9 cellular contexts compared by ENCODE assay signal in the genomic region with DNA sequence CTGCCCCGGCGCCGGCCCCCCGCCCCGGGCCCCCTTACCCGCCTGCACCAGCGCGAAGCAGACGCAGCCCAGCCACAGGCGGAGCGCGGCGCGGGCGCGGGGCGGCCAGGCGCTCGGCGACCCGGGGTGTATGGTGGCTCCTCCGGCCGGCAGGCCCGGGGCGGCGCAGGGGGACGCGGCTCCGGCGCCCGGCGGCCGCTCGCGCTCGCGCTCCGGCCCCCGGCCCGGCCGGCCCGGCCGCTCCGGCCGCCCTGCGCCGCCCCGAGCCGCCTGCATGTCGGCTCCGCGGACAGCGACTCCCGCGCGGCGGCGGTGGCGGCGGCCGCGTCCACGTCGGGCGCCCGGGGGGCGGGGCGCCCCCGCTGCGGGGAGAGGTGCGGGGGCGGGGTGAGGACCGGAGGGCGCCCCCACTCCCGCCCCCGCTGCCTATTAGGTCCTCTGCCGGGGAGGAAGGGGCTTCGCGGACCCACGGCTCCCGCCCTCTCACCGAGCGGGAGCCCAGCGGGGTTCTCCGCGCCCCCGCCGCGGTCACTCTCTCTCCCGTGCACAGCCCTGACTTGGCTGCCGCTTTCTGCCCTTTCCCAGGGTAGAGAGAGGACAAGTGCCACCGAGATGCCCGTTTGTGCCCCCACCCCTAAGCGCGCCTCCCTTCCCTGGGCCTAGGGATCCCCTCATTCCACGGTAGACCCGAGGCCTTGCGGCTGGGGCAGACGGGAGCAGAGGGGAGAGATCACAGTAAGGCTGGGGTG. TPM values are rescaled to one million over a fixed set of nuclear protein-coding genes. Genes with fewer than 3 reads are reported as not detected.
DNase-seq lines count a peak whose midpoint lies in the region; ATAC-seq, FAIRE-seq and TF ChIP-seq lines count a peak whose summit lies in the region.
"Had no signal": no experiment of that assay in that cellular context is flagged by ENCODE, and none has a peak within 500 bp of the region (broad histone marks: within the 10 kb centered on the region; RNA-seq: fewer than 3 reads in every experiment).

A gene (minus strand): TSS at position 298 of the 749 bp plus-strand sequence.

- H3K4me1 Mint-ChIP-seq in astrocyte (ENCODE audit: low read depth, unreplicated experiment): no peaks in the 10 kb centered on the region
- peaks cover 39% of the 10 kb centered on the region for H3K4me1 Mint-ChIP-seq in stimulated activated effector memory CD8-positive, alpha-beta T cell treated with anti-CD3 and anti-CD28 coated beads, Interleukin-12 subunit alpha, Interleukin-12 subunit beta, amount 100 ng/mL, for 72 hours

- peaks cover 5% of the 10 kb centered on the region for H4K20me1 ChIP-seq in astrocyte (ENCODE audit: insufficient read depth, low read length)

- no peak for FAIRE-seq in astrocyte (lab: Jason Lieb, UNC)

- H3K9me3 Mint-ChIP-seq in astrocyte (ENCODE audit: unreplicated experiment): no peaks in the 10 kb centered on the region
- no peaks in the 10 kb centered on the region for H3K9me3 Mint-ChIP-seq in stimulated activated effector memory CD8-positive, alpha-beta T cell treated with anti-CD3 and anti-CD28 coated beads, Interleukin-12 subunit alpha, Interleukin-12 subunit beta, amount 100 ng/mL, for 72 hours

- peaks cover 5% of the 10 kb centered on the region for H3K27me3 ChIP-seq in astrocyte (ENCODE audit: insufficient read depth, low read length)

- peak within 1 kb of the TSS; percentile 47 for H3K27ac Mint-ChIP-seq in astrocyte (ENCODE audit: unreplicated experiment)
- H3K27ac Mint-ChIP-seq in stimulated activated effector memory CD8-positive, alpha-beta T cell treated with anti-CD3 and anti-CD28 coated beads, Interleukin-12 subunit alpha, Interleukin-12 subunit beta, amount 100 ng/mL, for 72 hours: peak within 1 kb of the TSS; percentile 58

- peak within 1 kb of the TSS; percentile 62 for H2AFZ ChIP-seq in astrocyte (ENCODE audit: low read depth, low read length)

- ATAC-seq in stimulated activated effector memory CD8-positive, alpha-beta T cell treated with anti-CD3 and anti-CD28 coated beads, Interleukin-12 subunit alpha, Interleukin-12 subunit beta, amount 100 ng/mL, for 72 hours: peak; percentile 41

- H3K36me3 ChIP-seq in astrocyte (ENCODE audit: insufficient read depth, low read length): no peaks in the 10 kb centered on the region

- peak within 1 kb of the TSS; percentile 55 for H3K4me3 ChIP-seq in astrocyte (ENCODE audit: insufficient read depth, low read depth, low read length)

- H3K4me3 Mint-ChIP-seq in astrocyte (ENCODE audit: unreplicated experiment): peak within 1 kb of the TSS; percentile 76
- peak within 1 kb of the TSS; percentile 68 for H3K4me3 Mint-ChIP-seq in stimulated activated effector memory CD8-positive, alpha-beta T cell treated with anti-CD3 and anti-CD28 coated beads, Interleukin-12 subunit alpha, Interleukin-12 subunit beta, amount 100 ng/mL, for 72 hours

- H3K9me3 ChIP-seq in astrocyte (ENCODE audit: insufficient read depth, low read depth, low read length): no peaks in the 10 kb centered on the region

- H3K27me3 Mint-ChIP-seq in astrocyte (ENCODE audit: low read depth, unreplicated experiment): peaks cover 59% of the 10 kb centered on the region

- H3K27ac ChIP-seq in astrocyte (ENCODE audit: low read depth, low read length): no peak within 1 kb of the TSS

- H3K9ac ChIP-seq in astrocyte (ENCODE audit: low read length): peak within 1 kb of the TSS; percentile 65

- H3K79me2 ChIP-seq in astrocyte (ENCODE audit: insufficient read depth, low read length): no peaks in the 10 kb centered on the region

- peak; percentile 48 for DNase-seq in NCI-H748 (lab: John Stamatoyannopoulos, UW; ENCODE audit: unreplicated experiment)
- DNase-seq in NCI-H748 treated with DMSO at 0.1 percent for 48 hours (lab: John Stamatoyannopoulos, UW): no peak
- no peak for DNase-seq in astrocyte (ENCODE audit: low read depth)
- peak; percentile 83 for DNase-seq in iPS-NIHi11 (ENCODE audit: low spot score)
- DNase-seq in stimulated activated effector memory CD8-positive, alpha-beta T cell treated with anti-CD3 and anti-CD28 coated beads, Interleukin-12 subunit alpha, Interleukin-12 subunit beta, amount 100 ng/mL, for 72 hours (ENCODE audit: low spot score in 2 of 2): no peak
- no peak for DNase-seq in COR-L47 (lab: John Stamatoyannopoulos, UW)
- no peak for DNase-seq in superior temporal gyrus (ENCODE audit: extremely low spot score)
- no peak for DNase-seq in NCI-H1436 treated with DMSO at 0.1 percent for 48 hours (lab: John Stamatoyannopoulos, UW)
- DNase-seq: DND-41 had no signal

- H3K36me3 Mint-ChIP-seq in astrocyte (ENCODE audit: low read depth, unreplicated experiment): peaks cover 10% of the 10 kb centered on the region
- no peaks in the 10 kb centered on the region for H3K36me3 Mint-ChIP-seq in stimulated activated effector memory CD8-positive, alpha-beta T cell treated with anti-CD3 and anti-CD28 coated beads, Interleukin-12 subunit alpha, Interleukin-12 subunit beta, amount 100 ng/mL, for 72 hours

- peak within 1 kb of the TSS; percentile 87 for H3K4me2 ChIP-seq in astrocyte (ENCODE audit: low read length)

- H3K4me1 ChIP-seq in astrocyte (ENCODE audit: insufficient read depth, low read length): peaks cover 5% of the 10 kb centered on the region

- TF ChIP-seq CTCF in astrocyte (IDR thresholded peaks at IDR 0.05; ENCODE audit: insufficient read depth, low read depth, low read length): no peak

RNA-seq across cellular contexts. Expression of the gene that starts here (rescaled TPM):
- total RNA-seq in astrocyte: 0.39 and 0.96 TPM in 2 replicates

Comparison
In these comparisons a context has a peak if more than half of its experiments do, and no peak if none do; other contexts are left out.
1. DNase-seq: peak in NCI-H748 (single experiment) and iPS-NIHi11 (single experiment); none in NCI-H748 treated with DMSO at 0.1 percent for 48 hours (single experiment), astrocyte (single experiment), stimulated activated effector memory CD8-positive, alpha-beta T cell treated with anti-CD3 and anti-CD28 coated beads, Interleukin-12 subunit alpha, Interleukin-12 subunit beta, amount 100 ng/mL, for 72 hours (0 of 2), COR-L47 (single experiment), superior temporal gyrus (single experiment) and NCI-H1436 treated with DMSO at 0.1 percent for 48 hours (single experiment).